ENCODE assay signal across 15 cellular contexts in genomic region chr15:90141646-90142045, GRCh38. TPM values are rescaled to one million over a fixed set of nuclear protein-coding genes. Genes with fewer than 3 reads are reported as not detected.
DNase-seq lines count a peak whose midpoint lies in the region; ATAC-seq and TF ChIP-seq lines count a peak whose summit lies in the region.
"Had no signal": no experiment of that assay in that cellular context is flagged by ENCODE, and none has a peak within 500 bp of the region (broad histone marks: within the 10 kb centered on the region; RNA-seq: fewer than 3 reads in every experiment).

No MANE protein-coding gene starts in this region.

- POLR2A ChIA-PET in activated CD4-positive, alpha-beta T cell treated with anti-CD3 and anti-CD28 coated beads, Interleukin-2, amount 10 ng/mL, durations not matched to agents 7 days and 5 days (lab: Charles Lee): no interaction called here

- H3K9me3 ChIP-seq in fibroblast of lung (ENCODE audit: control insufficient read depth, insufficient read depth, low read depth, low read length) (no peaks in the 10 kb centered on the region), skeletal muscle satellite cell (replicated peaks; ENCODE audit: low read length) (no peaks in the 10 kb centered on the region)
- H3K9me3 ChIP-seq: A549, SK-N-SH had no signal

- no peak overlapping the region for H3K4me3 ChIP-seq in fibroblast of lung (replicated peaks in 1 of 4; ENCODE audit: control extremely low read depth in 1 of 4, insufficient read depth in 1 of 4, low read depth in 3 of 4, low read length in 4 of 4)
- no peak overlapping the region for H3K4me3 ChIP-seq in skeletal muscle satellite cell (ENCODE audit: low read length)
- H3K4me3 ChIP-seq: A549, neural progenitor cell had no signal

- no peak for TF ChIP-seq CTCF in fibroblast of lung (conservative IDR thresholded peaks at IDR 0.05 in 1 of 2, IDR thresholded peaks at IDR 0.05 in 1 of 2; ENCODE audit: low read depth in 1 of 2, low read length in 2 of 2)

- H3K36me3 ChIP-seq in fibroblast of lung (ENCODE audit: control insufficient read depth, insufficient read depth, low read length): no peaks in the 10 kb centered on the region
- H3K36me3 ChIP-seq in skeletal muscle satellite cell (ENCODE audit: insufficient read depth, low read length): no peaks in the 10 kb centered on the region
- H3K36me3 ChIP-seq: neural progenitor cell had no signal

- no peak overlapping the region for H3K27ac ChIP-seq in fibroblast of lung (ENCODE audit: insufficient read depth, low read length)
- H3K27ac ChIP-seq: neural progenitor cell had no signal

- H3K4me1 ChIP-seq in fibroblast of lung (ENCODE audit: control insufficient read depth, extremely low read depth, insufficient read depth, low read length) (no peaks in the 10 kb centered on the region), skeletal muscle satellite cell (ENCODE audit: control insufficient read depth, insufficient read depth, low read length) (peaks cover 14% of the 10 kb centered on the region)
- H3K4me1 ChIP-seq: neural progenitor cell had no signal

- no peaks in the 10 kb centered on the region for H4K20me1 ChIP-seq in fibroblast of lung (ENCODE audit: control insufficient read depth, extremely low read depth, insufficient read depth, low read length)

- CTCF ChIA-PET in activated CD4-positive, alpha-beta T cell treated with anti-CD3 and anti-CD28 coated beads, Interleukin-2, amount 10 ng/mL, durations not matched to agents 7 days and 5 days (lab: Charles Lee): interaction anchor here (1.0 to 3.6 kb wide), 7 partner anchors 10 to 161 kb away, joined by 3 to 16 read pairs (median 4); no protein-coding TSS in a partner anchor

- no peaks in the 10 kb centered on the region for H3K79me2 ChIP-seq in fibroblast of lung (ENCODE audit: control insufficient read depth, insufficient read depth, low read length)

- H3K4me3 Mint-ChIP-seq in activated CD4-positive, alpha-beta T cell treated with anti-CD3 and anti-CD28 coated beads, Interleukin-2, amount 10 ng/mL, durations not matched to agents 7 days and 5 days: no peak overlapping the region
- H3K4me3 Mint-ChIP-seq: neural progenitor cell, type B pancreatic cell had no signal

- peaks cover 18% of the 10 kb centered on the region for H3K9me3 Mint-ChIP-seq in activated CD4-positive, alpha-beta T cell treated with anti-CD3 and anti-CD28 coated beads, Interleukin-2, amount 10 ng/mL, durations not matched to agents 7 days and 5 days
- H3K9me3 Mint-ChIP-seq: neural progenitor cell, type B pancreatic cell had no signal

- no peaks in the 10 kb centered on the region for H3K27me3 ChIP-seq in fibroblast of lung (ENCODE audit: control insufficient read depth, insufficient read depth, low read length)
- H3K27me3 ChIP-seq in skeletal muscle satellite cell (ENCODE audit: control insufficient read depth, insufficient read depth, low read length): no peaks in the 10 kb centered on the region
- H3K27me3 ChIP-seq: neural progenitor cell had no signal

- H3K9ac ChIP-seq in fibroblast of lung (ENCODE audit: insufficient read depth, low read length) (no peak overlapping the region), skeletal muscle satellite cell (ENCODE audit: low read depth, low read length) (no peak overlapping the region)
- H3K9ac ChIP-seq: neural progenitor cell, SK-N-SH had no signal

- H3K4me2 ChIP-seq in fibroblast of lung (ENCODE audit: extremely low read depth, insufficient read depth, low read length) (no peak overlapping the region), skeletal muscle satellite cell (ENCODE audit: low read length) (peak overlapping the region; percentile 54)
- H3K4me2 ChIP-seq: A549, neural progenitor cell, SK-N-SH had no signal

- H3K36me3 Mint-ChIP-seq in activated CD4-positive, alpha-beta T cell treated with anti-CD3 and anti-CD28 coated beads, Interleukin-2, amount 10 ng/mL, durations not matched to agents 7 days and 5 days (ENCODE audit: low read depth): peaks cover 9% of the 10 kb centered on the region
- H3K36me3 Mint-ChIP-seq: neural progenitor cell, type B pancreatic cell had no signal

- no peaks in the 10 kb centered on the region for H3K27me3 Mint-ChIP-seq in activated CD4-positive, alpha-beta T cell treated with anti-CD3 and anti-CD28 coated beads, Interleukin-2, amount 10 ng/mL, durations not matched to agents 7 days and 5 days
- H3K27me3 Mint-ChIP-seq: type B pancreatic cell had no signal

- DNase-seq in activated CD4-positive, alpha-beta T cell treated with anti-CD3 and anti-CD28 coated beads, Interleukin-2, amount 10 ng/mL, durations not matched to agents 7 days and 5 days: no peak
- no peak for DNase-seq in activated CD4-positive, alpha-beta T cell treated with anti-CD3 and anti-CD28 coated beads for 1 hour
- DNase-seq in RPMI7951 (ENCODE audit: low read depth) (peak; percentile 74), fibroblast of lung (ENCODE audit: low read depth in 2 of 2) (peak; percentile 35 to 65), cerebellum (ENCODE audit: low spot score) (no peak), NOMO-1 treated with dmso at 0.1 percent for 144 hours (lab: John Stamatoyannopoulos, UW; ENCODE audit: unreplicated experiment) (no peak)
- DNase-seq: activated CD4-positive, alpha-beta T cell treated with anti-CD3 and anti-CD28 coated beads for 4 hours; activated naive CD4-positive, alpha-beta T cell; NCI-H146; SK-N-SH had no signal

- peak overlapping the region; percentile 96 for H3K27ac Mint-ChIP-seq in activated CD4-positive, alpha-beta T cell treated with anti-CD3 and anti-CD28 coated beads, Interleukin-2, amount 10 ng/mL, durations not matched to agents 7 days and 5 days
- H3K27ac Mint-ChIP-seq: type B pancreatic cell had no signal

- H3K4me1 Mint-ChIP-seq in activated CD4-positive, alpha-beta T cell treated with anti-CD3 and anti-CD28 coated beads, Interleukin-2, amount 10 ng/mL, durations not matched to agents 7 days and 5 days: peaks cover 56% of the 10 kb centered on the region

- ATAC-seq in GM19395 (IDR thresholded peaks at IDR 0.05; ENCODE audit: unreplicated experiment): no peak
- ATAC-seq: A549 had no signal

- no peak overlapping the region for H2AFZ ChIP-seq in fibroblast of lung (ENCODE audit: low read length)
- H2AFZ ChIP-seq: neural progenitor cell had no signal

RNA-seq across cellular contexts. Expression of gene IDH2, which starts 39.4 kb away (rescaled TPM):
- total RNA-seq in activated CD4-positive, alpha-beta T cell treated with anti-CD3 and anti-CD28 coated beads, Interleukin-2, amount 10 ng/mL, durations not matched to agents 7 days and 5 days: 100 to 1,000 TPM; 332 to 349 TPM
- total RNA-seq in RPMI7951 (2014; rRNA removed; shearing (Covaris generic)): 90.6 and 95.5 TPM in 2 replicates
- 21.8 and 47.9 TPM in 2 replicates for total RNA-seq in fibroblast of lung
- 39.9 and 66.0 TPM in 2 replicates for polyA plus RNA-seq in fibroblast of lung
- 55.9 and 86.3 TPM in 2 replicates for polyA plus RNA-seq in fibroblast of lung (2012)
- polyA minus RNA-seq in fibroblast of lung (ENCODE audit: low replicate concordance): 73.0 and 114 TPM in 2 replicates
- total RNA-seq in skeletal muscle satellite cell (2012; rRNA removed): 26.1 and 30.4 TPM in 2 replicates
- 51.9 TPM for total RNA-seq in cerebellum

RNA-seq across cellular contexts. Expression of gene SEMA4B, which starts 59.5 kb away (rescaled TPM):
- total RNA-seq in activated CD4-positive, alpha-beta T cell treated with anti-CD3 and anti-CD28 coated beads, Interleukin-2, amount 10 ng/mL, durations not matched to agents 7 days and 5 days: 10 to 100 TPM; 23.4 to 26.7 TPM
- 18.1 and 20.9 TPM in 2 replicates for total RNA-seq in RPMI7951 (2014; rRNA removed; shearing (Covaris generic))
- 14.1 and 30.4 TPM in 2 replicates for total RNA-seq in fibroblast of lung
- polyA plus RNA-seq in fibroblast of lung: 9.5 and 12.8 TPM in 2 replicates
- polyA plus RNA-seq in fibroblast of lung (2012): 13.4 and 13.5 TPM in 2 replicates
- polyA minus RNA-seq in fibroblast of lung (ENCODE audit: low replicate concordance): 28.5 and 73.0 TPM in 2 replicates
- 10.9 and 15.2 TPM in 2 replicates for total RNA-seq in skeletal muscle satellite cell (2012; rRNA removed)
- 35.7 TPM for total RNA-seq in cerebellum

Comparison
In these comparisons a context has a peak if more than half of its experiments do, and no peak if none do; other contexts are left out.
1. DNase-seq: peak in RPMI7951 (single experiment) and fibroblast of lung (2 of 2); none in activated CD4-positive, alpha-beta T cell treated with anti-CD3 and anti-CD28 coated beads, Interleukin-2, amount 10 ng/mL, durations not matched to agents 7 days and 5 days (single experiment), activated CD4-positive, alpha-beta T cell treated with anti-CD3 and anti-CD28 coated beads for 1 hour (single experiment), cerebellum (single experiment) and NOMO-1 treated with dmso at 0.1 percent for 144 hours (single experiment).